Comparison of ENCODE assay signal across 21 cellular contexts in the genomic region with DNA sequence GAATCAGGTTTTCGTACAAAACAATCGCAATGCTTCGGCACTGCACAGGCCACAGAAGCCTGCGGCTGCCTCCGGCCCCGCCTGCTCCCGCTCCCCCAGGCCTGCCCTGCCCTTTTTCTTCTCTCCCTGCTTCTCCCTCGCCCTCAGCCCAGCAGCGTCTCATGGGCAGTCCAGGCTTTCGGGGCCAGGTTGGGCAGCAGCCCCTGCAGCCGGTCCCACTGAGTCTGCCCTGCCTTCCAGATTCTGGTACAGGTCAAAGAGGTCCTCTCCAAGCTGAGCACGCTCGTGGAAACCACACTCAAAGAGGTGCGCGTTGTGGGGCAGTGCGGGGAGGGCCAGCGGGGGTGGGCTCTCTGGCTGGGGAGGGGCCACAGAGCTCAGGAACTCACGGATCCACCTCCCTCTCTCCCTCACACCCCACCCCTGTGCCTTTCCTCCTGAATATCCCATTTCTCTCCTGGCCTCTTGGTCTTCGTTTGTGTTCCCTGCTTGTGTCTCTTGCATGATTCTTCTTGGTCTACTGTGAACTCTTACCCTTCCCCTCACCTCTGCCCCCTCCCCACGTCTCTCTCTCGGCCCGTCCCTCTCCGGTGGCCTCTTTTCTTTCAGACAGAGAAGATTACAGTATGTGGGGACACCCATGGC. TPM values are rescaled to one million over a fixed set of nuclear protein-coding genes. Genes with fewer than 3 reads are reported as not detected.
"Had no signal": no experiment of that assay in that cellular context is flagged by ENCODE, and none has a peak within 500 bp of the region (broad histone marks: within the 10 kb centered on the region; RNA-seq: fewer than 3 reads in every experiment).

No MANE protein-coding gene starts in this region.

- H3K4me3 Mint-ChIP-seq: activated CD4-positive, alpha-beta T cell treated with anti-CD3 and anti-CD28 coated beads, Interleukin-2, amount 10 ng/mL, durations not matched to agents 7 days and 5 days; activated T-cell treated with anti-CD3 and anti-CD28 coated beads, Interleukin-2, amount 50 U/mL, for 4 hours; brain; central memory CD8-positive, alpha-beta T cell; stimulated activated naive B cell treated with anti-CD40 and anti-IgM and Interleukin-4, amounts not matched to agents 10 μg/mL and 1 μg/mL and 100 μg/mL, for 72 hours; T-helper 2 cell treated with Interferon-gamma antibody and Interleukin-4, amounts not matched to agents 5 μg/mL and 100 μg/mL, for 36 hours had no signal

- H3K27ac Mint-ChIP-seq: activated CD4-positive, alpha-beta T cell treated with anti-CD3 and anti-CD28 coated beads, Interleukin-2, amount 10 ng/mL, durations not matched to agents 7 days and 5 days; stimulated activated naive B cell treated with anti-CD40 and anti-IgM and Interleukin-4, amounts not matched to agents 10 μg/mL and 1 μg/mL and 100 μg/mL, for 72 hours; T-helper 2 cell treated with Interferon-gamma antibody and Interleukin-4, amounts not matched to agents 5 μg/mL and 100 μg/mL, for 36 hours had no signal

- H3K9me3 Mint-ChIP-seq: activated CD4-positive, alpha-beta T cell treated with anti-CD3 and anti-CD28 coated beads, Interleukin-2, amount 10 ng/mL, durations not matched to agents 7 days and 5 days; activated naive CD4-positive, alpha-beta T cell treated with anti-CD3 and anti-CD28 coated beads, Interleukin-2, amount 50 U/mL, for 72 hours; activated T-cell treated with anti-CD3 and anti-CD28 coated beads, Interleukin-2, amount 50 U/mL, for 4 hours; central memory CD8-positive, alpha-beta T cell; stimulated activated naive B cell treated with anti-CD40 and anti-IgM and Interleukin-4, amounts not matched to agents 10 μg/mL and 1 μg/mL and 100 μg/mL, for 72 hours; T-helper 2 cell treated with Interferon-gamma antibody and Interleukin-4, amounts not matched to agents 5 μg/mL and 100 μg/mL, for 36 hours had no signal

- H3K9me3 ChIP-seq: pancreas, tibial nerve had no signal

- H3K27me3 Mint-ChIP-seq: activated CD4-positive, alpha-beta T cell treated with anti-CD3 and anti-CD28 coated beads, Interleukin-2, amount 10 ng/mL, durations not matched to agents 7 days and 5 days; brain; central memory CD8-positive, alpha-beta T cell; naive B cell; stimulated activated naive B cell treated with anti-CD40 and anti-IgM and Interleukin-4, amounts not matched to agents 10 μg/mL and 1 μg/mL and 100 μg/mL, for 72 hours had no signal

- FAIRE-seq: pancreas had no signal

- ATAC-seq: activated naive CD4-positive, alpha-beta T cell treated with anti-CD3 and anti-CD28 coated beads, Interleukin-2, amount 50 U/mL, for 72 hours; activated T-cell treated with anti-CD3 and anti-CD28 coated beads, Interleukin-2, amount 50 U/mL, for 4 hours; stimulated activated naive B cell treated with anti-CD40 and anti-IgM and Interleukin-4, amounts not matched to agents 10 μg/mL and 1 μg/mL and 100 μg/mL, for 72 hours had no signal

- H3K4me1 Mint-ChIP-seq: activated CD4-positive, alpha-beta T cell treated with anti-CD3 and anti-CD28 coated beads, Interleukin-2, amount 10 ng/mL, durations not matched to agents 7 days and 5 days had no signal

- H3K27ac ChIP-seq: epithelial cell of prostate, pancreas, tibial nerve had no signal

- H3K4me3 ChIP-seq: lung, pancreas, tibial nerve had no signal

- H3K27me3 ChIP-seq: pancreas, tibial nerve had no signal

- DNase-seq: activated CD4-positive, alpha-beta T cell treated with anti-CD3 and anti-CD28 coated beads, Interleukin-2, amount 10 ng/mL, durations not matched to agents 7 days and 5 days; activated CD4-positive, CD25-positive, alpha-beta regulatory T cell; activated effector memory CD4-positive, alpha-beta T cell treated with Interleukin-2 at 50 U/mL for 16 hours; activated T-cell treated with anti-CD3 and anti-CD28 coated beads, Interleukin-2, amount 50 U/mL, for 4 hours; effector memory CD4-positive, alpha-beta T cell; foreskin melanocyte; kidney glomerular epithelial cell; naive B cell; stimulated activated CD4-positive, alpha-beta T cell treated with anti-CD3 and anti-CD28 coated beads, Interleukin-2, amount 100 ng/mL, for 48 hours; stimulated activated naive B cell treated with anti-CD40 and anti-IgM and Interleukin-4, amounts not matched to agents 10 μg/mL and 1 μg/mL and 100 μg/mL, for 72 hours had no signal

RNA-seq across cellular contexts. Expression of a gene that starts 30.1 kb away (rescaled TPM):
- total RNA-seq: activated CD4-positive, alpha-beta T cell treated with anti-CD3 and anti-CD28 coated beads, Interleukin-2, amount 10 ng/mL, durations not matched to agents 7 days and 5 days; activated CD8-positive, alpha-beta memory T cell treated with anti-CD3 and anti-CD28 coated beads for 36 hours; activated naive CD4-positive, alpha-beta T cell treated with anti-CD3 and anti-CD28 coated beads, Interleukin-2, amount 50 U/mL, for 72 hours; mononuclear cell had no signal

RNA-seq across cellular contexts. Expression of a gene that starts 45.4 kb away (rescaled TPM):
- total RNA-seq: activated CD4-positive, alpha-beta T cell treated with anti-CD3 and anti-CD28 coated beads, Interleukin-2, amount 10 ng/mL, durations not matched to agents 7 days and 5 days; activated CD8-positive, alpha-beta memory T cell treated with anti-CD3 and anti-CD28 coated beads for 36 hours; activated naive CD4-positive, alpha-beta T cell treated with anti-CD3 and anti-CD28 coated beads, Interleukin-2, amount 50 U/mL, for 72 hours; activated T-cell treated with anti-CD3 and anti-CD28 coated beads, Interleukin-2, amount 50 U/mL, for 4 hours; mononuclear cell; subcutaneous adipose tissue had no signal
